ENCODE assay signal across 14 cellular contexts in the genomic region with DNA sequence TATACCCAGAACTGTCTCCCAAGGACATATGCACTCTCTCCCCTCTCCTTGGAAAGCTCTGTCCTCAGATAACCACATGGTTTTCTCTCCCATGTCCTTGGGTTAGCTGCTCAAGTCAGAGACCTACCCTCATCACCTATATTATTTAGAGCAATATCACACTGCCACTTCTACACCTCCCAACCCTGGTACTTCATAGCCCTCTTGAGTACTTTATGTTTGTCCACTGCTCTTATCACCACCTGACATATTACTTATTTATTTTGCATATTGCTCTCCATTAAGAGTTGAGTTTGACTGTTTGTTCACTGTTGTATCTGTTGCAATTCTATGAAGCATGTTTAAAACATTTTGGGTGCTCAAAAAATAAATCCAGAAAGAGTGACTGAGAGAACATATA.
DNase-seq lines count a peak whose midpoint lies in the region; ATAC-seq and TF ChIP-seq lines count a peak whose summit lies in the region.
"Had no signal": no experiment of that assay in that cellular context is flagged by ENCODE, and none has a peak within 500 bp of the region (broad histone marks: within the 10 kb centered on the region; RNA-seq: fewer than 3 reads in every experiment).

No MANE protein-coding gene starts in this region.

- peaks cover 42% of the 10 kb centered on the region for H3K4me1 Mint-ChIP-seq in dendritic cell treated with granulocyte-macrophage colony-stimulating factor and Interleukin-4, amounts not matched to agents 40 ng/mL and 50 ng/mL, for 4 days (ENCODE audit: low read depth)
- no peaks in the 10 kb centered on the region for H3K4me1 Mint-ChIP-seq in stimulated activated memory B cell treated with anti-CD40 and anti-IgM and Interleukin-4, amounts not matched to agents 10 μg/mL and 1 μg/mL and 100 μg/mL, for 72 hours
- H3K4me1 Mint-ChIP-seq in CD14-positive monocyte: no peaks in the 10 kb centered on the region

- no peaks in the 10 kb centered on the region for H3K36me3 Mint-ChIP-seq in dendritic cell treated with granulocyte-macrophage colony-stimulating factor and Interleukin-4, amounts not matched to agents 40 ng/mL and 50 ng/mL, for 4 days (ENCODE audit: low read depth)
- no peaks in the 10 kb centered on the region for H3K36me3 Mint-ChIP-seq in stimulated activated memory B cell treated with anti-CD40 and anti-IgM and Interleukin-4, amounts not matched to agents 10 μg/mL and 1 μg/mL and 100 μg/mL, for 72 hours
- no peaks in the 10 kb centered on the region for H3K36me3 Mint-ChIP-seq in CD14-positive monocyte
- H3K36me3 Mint-ChIP-seq: CD8-positive, alpha-beta T cell had no signal

- ATAC-seq in stimulated activated memory B cell treated with anti-CD40 and anti-IgM and Interleukin-4, amounts not matched to agents 10 μg/mL and 1 μg/mL and 100 μg/mL, for 72 hours: peak; percentile 38
- ATAC-seq in HG03045 (IDR thresholded peaks at IDR 0.05; ENCODE audit: unreplicated experiment): no peak
- ATAC-seq: A549; CD8-positive, alpha-beta T cell; HCT116; K562 had no signal

- no peak overlapping the region for H3K4me3 Mint-ChIP-seq in dendritic cell treated with granulocyte-macrophage colony-stimulating factor and Interleukin-4, amounts not matched to agents 40 ng/mL and 50 ng/mL, for 4 days
- no peak overlapping the region for H3K4me3 Mint-ChIP-seq in stimulated activated memory B cell treated with anti-CD40 and anti-IgM and Interleukin-4, amounts not matched to agents 10 μg/mL and 1 μg/mL and 100 μg/mL, for 72 hours
- H3K4me3 Mint-ChIP-seq in CD14-positive monocyte: no peak overlapping the region
- H3K4me3 Mint-ChIP-seq: CD8-positive, alpha-beta T cell had no signal

- intact Hi-C loops in dendritic cell treated with granulocyte-macrophage colony-stimulating factor and Interleukin-4, amounts not matched to agents 40 ng/mL and 50 ng/mL, for 4 days (cut with micrococcal nuclease): loop anchor here (10.0 kb wide), 1 partner anchor 55 kb away; no protein-coding TSS in a partner anchor
- intact Hi-C loops in CD14-positive monocyte (cut with micrococcal nuclease): no loop called here

- H3K27me3 Mint-ChIP-seq in dendritic cell treated with granulocyte-macrophage colony-stimulating factor and Interleukin-4, amounts not matched to agents 40 ng/mL and 50 ng/mL, for 4 days: no peaks in the 10 kb centered on the region
- H3K27me3 Mint-ChIP-seq in stimulated activated memory B cell treated with anti-CD40 and anti-IgM and Interleukin-4, amounts not matched to agents 10 μg/mL and 1 μg/mL and 100 μg/mL, for 72 hours: peaks cover 11% of the 10 kb centered on the region
- peaks cover 0 to 2% (median 0%) of the 10 kb centered on the region in 3 donors for H3K27me3 Mint-ChIP-seq in CD14-positive monocyte (ENCODE audit: low read depth in 3 of 3)

- DNase-seq in DMS53 treated with DMSO at 0.1 percent for 48 hours (lab: John Stamatoyannopoulos, UW; ENCODE audit: unreplicated experiment): peak; percentile 50
- peak; percentile 25 for DNase-seq in DMS79 treated with DMSO at 0.1 percent for 48 hours (lab: John Stamatoyannopoulos, UW)
- no peak for DNase-seq in CD14-positive monocyte (ENCODE audit: low spot score)
- no peak for DNase-seq in NCI-H187 (lab: John Stamatoyannopoulos, UW)
- DNase-seq: BE2C; Caco-2; CD8-positive, alpha-beta T cell; GM23248 had no signal

- no peak for TF ChIP-seq CTCF in CD14-positive monocyte (IDR thresholded peaks at IDR 0.05)

- H3K27ac Mint-ChIP-seq in dendritic cell treated with granulocyte-macrophage colony-stimulating factor and Interleukin-4, amounts not matched to agents 40 ng/mL and 50 ng/mL, for 4 days: peak overlapping the region; percentile 24
- H3K27ac Mint-ChIP-seq in stimulated activated memory B cell treated with anti-CD40 and anti-IgM and Interleukin-4, amounts not matched to agents 10 μg/mL and 1 μg/mL and 100 μg/mL, for 72 hours: no peak overlapping the region
- H3K27ac Mint-ChIP-seq in CD14-positive monocyte: peak overlapping the region in 1 of 7 donors; percentile 32
- H3K27ac Mint-ChIP-seq: CD8-positive, alpha-beta T cell had no signal

- H3K9me3 Mint-ChIP-seq in dendritic cell treated with granulocyte-macrophage colony-stimulating factor and Interleukin-4, amounts not matched to agents 40 ng/mL and 50 ng/mL, for 4 days: peaks cover 6% of the 10 kb centered on the region
- no peaks in the 10 kb centered on the region for H3K9me3 Mint-ChIP-seq in stimulated activated memory B cell treated with anti-CD40 and anti-IgM and Interleukin-4, amounts not matched to agents 10 μg/mL and 1 μg/mL and 100 μg/mL, for 72 hours
- peaks cover 0 to 3% (median 2%) of the 10 kb centered on the region in 7 donors for H3K9me3 Mint-ChIP-seq in CD14-positive monocyte
- H3K9me3 Mint-ChIP-seq: CD8-positive, alpha-beta T cell had no signal

Comparison
In these comparisons a context has a peak if more than half of its experiments do, and no peak if none do; other contexts are left out.
1. DNase-seq: peak in DMS53 treated with DMSO at 0.1 percent for 48 hours (single experiment) and DMS79 treated with DMSO at 0.1 percent for 48 hours (single experiment); none in CD14-positive monocyte (single experiment) and NCI-H187 (0 of 2).